ENCODE assay signal across 8 cellular contexts in genomic region chr19:58407658-58408151, GRCh38. TPM values are rescaled to one million over a fixed set of nuclear protein-coding genes. Genes with fewer than 3 reads are reported as not detected.
DNase-seq lines count a peak whose midpoint lies in the region; ATAC-seq, FAIRE-seq and TF ChIP-seq lines count a peak whose summit lies in the region.

No MANE protein-coding gene starts in this region.

- H3K36me3 ChIP-seq in ascending aorta (no peaks in the 10 kb centered on the region), kidney (ENCODE audit: control insufficient read depth in 1 of 2, insufficient read depth in 2 of 2, low read length in 2 of 2) (no peaks in the 10 kb centered on the region), stomach smooth muscle (ENCODE audit: control insufficient read depth in 2 of 2, insufficient read depth in 2 of 2, low read length in 2 of 2) (no peaks in the 10 kb centered on the region)

- H3K4me3 ChIP-seq in HL-60 (replicated peaks; ENCODE audit: insufficient read depth, low read length) (peak overlapping the region; percentile 83), ascending aorta (peak overlapping the region; percentile 97), kidney (ENCODE audit: low read length in 2 of 2) (peak overlapping the region; percentile 64 to 88), stomach smooth muscle (ENCODE audit: low read length in 2 of 2) (peak overlapping the region; percentile 92 to 93)

- BruUV-seq in Calu3 (replicated peaks; lab: Mats Ljungman, UMichigan), result TSS peak; percentile 82

- ATAC-seq in GM21576 (IDR thresholded peaks at IDR 0.05; ENCODE audit: unreplicated experiment), result no peak

- DNase-seq in Calu3, result peak; percentile 21
- no peak for DNase-seq in HL-60 (ENCODE audit: low read depth in 1 of 2, low spot score in 1 of 2)
- no peak for DNase-seq in ascending aorta (ENCODE audit: low spot score in 2 of 2)
- DNase-seq in kidney, result no peak
- no peak for DNase-seq in NCI-H2196 (lab: John Stamatoyannopoulos, UW; ENCODE audit: unreplicated experiment)
- DNase-seq in NCI-H1436 treated with DMSO at 0.1 percent for 48 hours (lab: John Stamatoyannopoulos, UW), result no peak

- peak overlapping the region; percentile 93 for H3K27ac ChIP-seq in HL-60 (replicated peaks)
- H3K27ac ChIP-seq in ascending aorta, result peak overlapping the region; percentile 86 to 93
- H3K27ac ChIP-seq in kidney (ENCODE audit: low read depth in 2 of 2, low read length in 2 of 2), result peak overlapping the region; percentile 90 to 96
- H3K27ac ChIP-seq in stomach smooth muscle (ENCODE audit: low read length), result peak overlapping the region; percentile 80

- H3K4me1 ChIP-seq in ascending aorta, result peaks cover 3 to 16% of the 10 kb centered on the region in 2 donors
- peaks cover 12 to 24% of the 10 kb centered on the region in 2 donors for H3K4me1 ChIP-seq in kidney (ENCODE audit: control insufficient read depth in 1 of 2, insufficient read depth in 1 of 2, low read depth in 1 of 2, low read length in 2 of 2)
- H3K4me1 ChIP-seq in stomach smooth muscle (ENCODE audit: control insufficient read depth, insufficient read depth, low read length), result peaks cover 26% of the 10 kb centered on the region

- peak overlapping the region; percentile 83 for H3K4me3 Mint-ChIP-seq in Calu3 (ENCODE audit: low read depth, unreplicated experiment)

- no peak for FAIRE-seq in kidney (lab: Jason Lieb, UNC)

- H3K27ac Mint-ChIP-seq in Calu3 (ENCODE audit: unreplicated experiment), result peak overlapping the region; percentile 92

- H3K9ac ChIP-seq in kidney (ENCODE audit: low read length in 2 of 2), result peak overlapping the region; percentile 61 to 97
- peak overlapping the region; percentile 93 to 94 for H3K9ac ChIP-seq in stomach smooth muscle (ENCODE audit: low read length in 2 of 2)

- H3K9me3 ChIP-seq in ascending aorta (no peaks in the 10 kb centered on the region), kidney (ENCODE audit: control insufficient read depth in 1 of 2, low read length in 2 of 2) (no peaks in the 10 kb centered on the region), stomach smooth muscle (ENCODE audit: control insufficient read depth in 2 of 2, low read length in 2 of 2) (no peaks in the 10 kb centered on the region)

- H3K4me1 Mint-ChIP-seq in Calu3 (ENCODE audit: low read depth, unreplicated experiment), result peaks cover 36% of the 10 kb centered on the region

- no peaks in the 10 kb centered on the region for H3K27me3 Mint-ChIP-seq in Calu3 (ENCODE audit: unreplicated experiment)

- TF ChIP-seq CTCF in Calu3 (IDR thresholded peaks at IDR 0.05; ENCODE audit: unreplicated experiment), result no peak
- no peak for TF ChIP-seq CTCF in HL-60 (IDR thresholded peaks at IDR 0.05; ENCODE audit: insufficient read depth, low read length)
- no peak for TF ChIP-seq CTCF in ascending aorta (IDR thresholded peaks at IDR 0.05)
- no peak for TF ChIP-seq CTCF in kidney (IDR thresholded peaks at IDR 0.05; ENCODE audit: borderline replicate concordance, extremely low read depth, insufficient read depth)

- intact Hi-C loops in Calu3 (cut with micrococcal nuclease; ENCODE audit: unreplicated experiment) (loop anchor here (5.0 to 10.0 kb wide), 2 partner anchors 45 to 223 kb away; partner anchors contain the start of genes ZNF274 and ZNF324B), ascending aorta (cut with DNase I) (loop anchor here (1.0 kb wide), 1 partner anchor 33 kb away; the partner anchor contains the start of gene ZNF132), kidney (cut with DNase I) (no loop called here)

- no peaks in the 10 kb centered on the region for H3K9me3 Mint-ChIP-seq in Calu3 (ENCODE audit: low read depth, unreplicated experiment)

- no peaks in the 10 kb centered on the region for H3K27me3 ChIP-seq in HL-60 (ENCODE audit: insufficient read depth, poor library complexity, severe bottlenecking)
- no peaks in the 10 kb centered on the region for H3K27me3 ChIP-seq in ascending aorta
- H3K27me3 ChIP-seq in stomach smooth muscle (ENCODE audit: control insufficient read depth in 1 of 2, insufficient read depth in 2 of 2, low read length in 2 of 2), result no peaks in the 10 kb centered on the region

- H3K36me3 Mint-ChIP-seq in Calu3 (ENCODE audit: insufficient read depth, unreplicated experiment), result peaks cover 35% of the 10 kb centered on the region

- CTCF ChIA-PET in Calu3 (lab: Charles Lee), result no interaction called here

RNA-seq across cellular contexts. Expression of gene ZNF584, which starts 0.7 kb away (rescaled TPM):
- total RNA-seq in Calu3 (2022) (21.8 and 23.4 TPM in 2 replicates), ascending aorta (17.9 TPM), kidney (13.0 TPM)
- polyA plus RNA-seq in kidney (ENCODE audit: insufficient read depth, low read depth, low replicate concordance), result 6.2 TPM

RNA-seq across cellular contexts. Expression of gene RNF225, which starts 12.2 kb away (rescaled TPM):
- 0.51 and 0.61 TPM in 2 replicates for total RNA-seq in Calu3 (2022)
- not detected for total RNA-seq in ascending aorta
- total RNA-seq in kidney, result 0.25 TPM
- not detected for polyA plus RNA-seq in kidney (ENCODE audit: insufficient read depth, low read depth, low replicate concordance)

RNA-seq across cellular contexts. Expression of gene RPS5, which starts 20.6 kb away (rescaled TPM):
- total RNA-seq in Calu3 (2022) (971 and 1,079 TPM in 2 replicates), ascending aorta (1,483 TPM), kidney (802 TPM)
- polyA plus RNA-seq in kidney (ENCODE audit: insufficient read depth, low read depth, low replicate concordance), result 929 TPM

RNA-seq across cellular contexts. Expression of gene ZNF837, which starts 26.9 kb away (rescaled TPM):
- total RNA-seq in Calu3 (2022) (0.47 and 0.81 TPM in 2 replicates), ascending aorta (not detected), kidney (5.0 TPM)
- 3.6 TPM for polyA plus RNA-seq in kidney (ENCODE audit: insufficient read depth, low read depth, low replicate concordance)

RNA-seq across cellular contexts. Expression of gene ZNF132, which starts 32.2 kb away (rescaled TPM):
- total RNA-seq in Calu3 (2022), result not detected in 2 replicates
- total RNA-seq in ascending aorta, result 5.2 TPM
- 7.8 TPM for total RNA-seq in kidney
- polyA plus RNA-seq in kidney (ENCODE audit: insufficient read depth, low read depth, low replicate concordance), result 2.9 TPM
